19 cellular contexts compared by ENCODE assay signal in the genomic region with DNA sequence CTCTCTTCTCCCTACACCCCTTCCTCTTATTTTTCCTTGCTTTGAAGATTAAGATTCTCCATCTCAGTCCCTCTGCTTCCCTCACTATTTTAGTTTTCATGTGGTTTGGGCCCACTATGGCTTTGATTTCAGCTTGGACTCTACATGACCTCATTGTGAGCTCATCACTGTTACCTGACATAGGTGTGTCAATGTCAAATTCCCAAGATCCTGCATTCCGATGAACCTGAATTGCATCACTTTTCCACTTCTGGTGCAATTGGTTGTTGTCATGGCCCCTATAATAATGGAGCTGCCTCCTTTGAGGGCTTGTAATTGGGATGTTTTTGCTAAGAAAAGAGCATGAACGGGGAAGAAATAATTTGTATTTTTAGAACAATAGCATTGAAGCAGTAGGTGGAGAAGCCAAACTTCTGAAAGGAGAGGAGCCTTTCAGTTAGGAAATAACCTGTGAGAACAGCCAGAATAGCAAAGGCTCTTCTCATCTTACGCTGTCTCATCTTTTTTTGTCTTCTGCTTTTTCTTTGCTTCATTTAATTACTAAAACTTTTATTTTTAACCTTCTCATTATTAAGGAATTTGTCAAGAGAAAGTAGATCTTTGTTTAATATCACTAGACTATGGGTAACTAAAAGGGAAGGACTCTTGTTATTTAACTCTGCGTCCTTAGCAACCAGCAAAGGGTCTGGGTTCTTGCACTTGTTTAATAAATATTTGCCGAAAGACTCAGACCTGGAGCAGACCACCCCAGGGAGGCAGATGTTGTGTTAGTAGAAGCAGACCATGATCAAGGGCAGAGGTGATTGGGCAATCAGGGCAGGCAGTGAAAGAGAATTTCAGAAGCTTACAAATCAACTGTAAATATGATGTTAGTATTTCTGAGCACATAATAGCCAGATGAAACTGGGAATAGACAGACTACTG.
DNase-seq lines count a peak whose midpoint lies in the region; ATAC-seq, FAIRE-seq and TF ChIP-seq lines count a peak whose summit lies in the region.
"Had no signal": no experiment of that assay in that cellular context is flagged by ENCODE, and none has a peak within 500 bp of the region (broad histone marks: within the 10 kb centered on the region; RNA-seq: fewer than 3 reads in every experiment).

No MANE protein-coding gene starts in this region.

- no CpG with 5 or more reads among the region's 5 CpGs for WGBS in mesendoderm (ENCODE audit: extremely low coverage, insufficient coverage, low lambda C conversion rate)

- ATAC-seq in GM18511 (IDR thresholded peaks at IDR 0.05; ENCODE audit: unreplicated experiment), result no peak

- no peak overlapping the region for H2BK120ac ChIP-seq in mesendoderm (ENCODE audit: low read depth, low read length)

- FAIRE-seq in RCC 7860 (lab: Jason Lieb, UNC), result no peak

- H2BK15ac ChIP-seq in mesendoderm (replicated peaks; ENCODE audit: low read depth), result no peak overlapping the region

- no peak overlapping the region for H4K8ac ChIP-seq in mesendoderm (ENCODE audit: low read depth, low read length)

- no peaks in the 10 kb centered on the region for H3K4me1 ChIP-seq in mesendoderm (ENCODE audit: control insufficient read depth, low read depth, low read length)
- H3K4me1 ChIP-seq: esophagus squamous epithelium, tibial artery had no signal

- DNase-seq in AG10803 (ENCODE audit: low read depth) (peak; percentile 41), RCC 7860 (ENCODE audit: low spot score) (peak; percentile 50), epithelial cell of esophagus (ENCODE audit: low read depth) (peak; percentile 46), mesendoderm (peak; percentile 89), NCI-H774 (lab: John Stamatoyannopoulos, UW) (no peak), NCI-H2081 (lab: John Stamatoyannopoulos, UW) (no peak)
- no peak for DNase-seq in activated CD4-positive, CD25-positive, alpha-beta regulatory T cell (lab: John Stamatoyannopoulos, UW)
- DNase-seq: ACHN; activated B cell treated with CpG ODN at 0.5 μM for 24 hours; CD8-positive, alpha-beta memory T cell; esophagus squamous epithelium; MG63; NCI-H187; NCI-H524 treated with DMSO at 0.1 percent for 48 hours; nephron progenitor cell; stimulated activated CD8-positive, alpha-beta memory T cell treated with anti-CD3 and anti-CD28 coated beads, Interleukin-4, amount 100 ng/mL, for 48 hours; tibial artery had no signal

- no peaks in the 10 kb centered on the region for H3K79me2 ChIP-seq in mesendoderm (ENCODE audit: control insufficient read depth, insufficient read depth, low read length)

- TF ChIP-seq CTCF in AG10803 (conservative IDR thresholded peaks at IDR 0.05; ENCODE audit: low read length) (no peak), epithelial cell of esophagus (IDR thresholded peaks at IDR 0.05; ENCODE audit: insufficient read depth, low read depth, low read length, missing control alignments) (no peak)

- no peaks in the 10 kb centered on the region for H3K79me1 ChIP-seq in mesendoderm (ENCODE audit: low read length)

- H3K23ac ChIP-seq in mesendoderm (ENCODE audit: low read length), result no peak overlapping the region

- H3K4ac ChIP-seq in mesendoderm (ENCODE audit: low read depth, low read length), result no peak overlapping the region

- no peaks in the 10 kb centered on the region for H3K36me3 ChIP-seq in mesendoderm (ENCODE audit: control insufficient read depth, insufficient read depth, low read length)
- H3K36me3 ChIP-seq: esophagus squamous epithelium, MG63, tibial artery had no signal

- H2BK5ac ChIP-seq in mesendoderm (ENCODE audit: low read length), result no peak overlapping the region

- no peak overlapping the region for H3K4me3 ChIP-seq in AG10803 (ENCODE audit: low read length)
- no peak overlapping the region for H3K4me3 ChIP-seq in epithelial cell of esophagus (ENCODE audit: low read length)
- H3K4me3 ChIP-seq in mesendoderm (ENCODE audit: low read length), result no peak overlapping the region
- H3K4me3 ChIP-seq: esophagus squamous epithelium, MG63, tibial artery had no signal

- no peak overlapping the region for H3K9ac ChIP-seq in mesendoderm (ENCODE audit: low read length)

- H2AK5ac ChIP-seq in mesendoderm (ENCODE audit: low read length), result no peak overlapping the region

- no peak overlapping the region for H3K4me2 ChIP-seq in mesendoderm (ENCODE audit: low read length)

- H3K27me3 ChIP-seq in mesendoderm (ENCODE audit: insufficient read depth, low read length, poor library complexity), result no peaks in the 10 kb centered on the region
- H3K27me3 ChIP-seq: esophagus squamous epithelium, MG63, tibial artery had no signal

- no peak overlapping the region for H3K56ac ChIP-seq in mesendoderm (ENCODE audit: low read length)

- H3K27ac ChIP-seq in mesendoderm (ENCODE audit: low read depth, low read length), result peak overlapping the region; percentile 30
- H3K27ac ChIP-seq: esophagus squamous epithelium, RWPE1, tibial artery had no signal

- H3K18ac ChIP-seq in mesendoderm (ENCODE audit: low read length), result no peak overlapping the region

- no peak overlapping the region for H4K5ac ChIP-seq in mesendoderm (ENCODE audit: low read length)

Comparison
In these comparisons a context has a peak if more than half of its experiments do, and no peak if none do; other contexts are left out.
1. DNase-seq: peak in AG10803 (single experiment), RCC 7860 (single experiment), epithelial cell of esophagus (single experiment) and mesendoderm (single experiment); none in NCI-H774 (single experiment), activated CD4-positive, CD25-positive, alpha-beta regulatory T cell (0 of 4) and NCI-H2081 (0 of 2).